ENCODE assay signal across 21 cellular contexts in genomic region chr7:112763298-112763697, GRCh38.
"Had no signal": no experiment of that assay in that cellular context is flagged by ENCODE, and none has a peak within 500 bp of the region (broad histone marks: within the 10 kb centered on the region; RNA-seq: fewer than 3 reads in every experiment).

No MANE protein-coding gene starts in this region.

- H3K4me3 Mint-ChIP-seq: IgD-negative memory B cell had no signal

- H3K36me3 Mint-ChIP-seq: IgD-negative memory B cell had no signal

- DNase-seq: KBM-7, MV-4-11, NCI-H1048, NCI-H1105, NCI-H1417, NCI-H1436 treated with DMSO at 0.1 percent for 48 hours, NCI-H1694, NCI-H187 treated with DMSO at 0.1 percent for 48 hours, NCI-H2029 treated with DMSO at 0.1 percent for 48 hours, NCI-H2107, NCI-H2227 treated with DMSO at 0.1 percent for 48 hours, NCI-H524, NCI-H526 treated with DMSO at 0.1 percent for 48 hours, NCI-H748 treated with DMSO at 0.1 percent for 48 hours, SHP77, SK-N-SH, SW 1271 had no signal

- H3K9me3 Mint-ChIP-seq: IgD-negative memory B cell had no signal

- H3K9me3 ChIP-seq: SK-N-SH had no signal

- H3K27ac Mint-ChIP-seq: IgD-negative memory B cell had no signal

- H3K27me3 Mint-ChIP-seq: IgD-negative memory B cell had no signal

- H3K27ac ChIP-seq: HL-60, RWPE1 had no signal

- FAIRE-seq: HTR-8/SVneo had no signal
